In the genomic region with DNA sequence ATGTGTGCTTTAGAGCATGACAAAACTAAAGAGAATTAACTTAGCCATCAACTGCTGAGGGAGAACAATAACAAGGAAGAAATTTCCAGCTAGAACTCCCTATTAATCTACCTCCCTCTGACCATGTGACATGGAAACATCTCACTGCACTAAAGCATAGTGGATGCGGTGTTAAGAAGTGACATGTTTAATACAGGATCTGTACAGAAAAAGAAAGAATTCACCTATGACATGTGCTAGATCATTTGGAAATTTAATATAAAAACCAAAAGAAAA, we compare ENCODE assay signal across 20 cellular contexts.
"Had no signal": no experiment of that assay in that cellular context is flagged by ENCODE, and none has a peak within 500 bp of the region (broad histone marks: within the 10 kb centered on the region; RNA-seq: fewer than 3 reads in every experiment).

No MANE protein-coding gene starts in this region.

- H3K9me3 Mint-ChIP-seq: activated B cell treated with CpG ODN at 0.5 μM for 24 hours; activated CD4-positive, alpha-beta T cell treated with anti-CD3 and anti-CD28 coated beads, Interleukin-2, amount 10 ng/mL, durations not matched to agents 7 days and 5 days; stimulated activated memory B cell treated with anti-CD40 and anti-IgM and Interleukin-4, amounts not matched to agents 10 μg/mL and 1 μg/mL and 100 μg/mL, for 72 hours had no signal

- H3K9me3 ChIP-seq: adrenal gland, body of pancreas, psoas muscle, vagina had no signal

- DNase-seq: activated B cell treated with CpG ODN at 0.5 μM for 24 hours; activated CD4-positive, alpha-beta T cell treated with anti-CD3 and anti-CD28 coated beads, Interleukin-2, amount 10 ng/mL, durations not matched to agents 7 days and 5 days; activated naive CD4-positive, alpha-beta T cell treated with anti-CD3 and anti-CD28 coated beads, Interleukin-2, amount 50 U/mL, for 16 hours; adrenal gland; body of pancreas; central memory CD4-positive, alpha-beta T cell; effector CD4-positive, alpha-beta T cell; heart right ventricle; kidney; nucleus accumbens; psoas muscle; spleen; stimulated activated CD4-positive, alpha-beta T cell treated with anti-CD3 and anti-CD28 coated beads, Interleukin-1b, Interleukin-23, amount 100 ng/mL, for 48 hours; tibial artery had no signal

- FAIRE-seq: frontal cortex, kidney, TTC549 had no signal

- H3K36me3 ChIP-seq: adrenal gland, heart right ventricle, spleen, tibial artery, vagina had no signal

- H3K4me3 ChIP-seq: adrenal gland, body of pancreas, coronary artery, heart right ventricle, psoas muscle, spleen, tibial artery, vagina had no signal

- H3K27me3 ChIP-seq: adrenal gland, body of pancreas, heart right ventricle, spleen, tibial artery, vagina had no signal

- H3K4me1 ChIP-seq: adrenal gland, body of pancreas, heart right ventricle, psoas muscle, spleen, tibial artery, vagina had no signal

- H3K4me3 Mint-ChIP-seq: activated B cell treated with CpG ODN at 0.5 μM for 24 hours; activated CD4-positive, alpha-beta T cell treated with anti-CD3 and anti-CD28 coated beads, Interleukin-2, amount 10 ng/mL, durations not matched to agents 7 days and 5 days; stimulated activated memory B cell treated with anti-CD40 and anti-IgM and Interleukin-4, amounts not matched to agents 10 μg/mL and 1 μg/mL and 100 μg/mL, for 72 hours had no signal

- H3K27ac Mint-ChIP-seq: activated B cell treated with CpG ODN at 0.5 μM for 24 hours; activated CD4-positive, alpha-beta T cell treated with anti-CD3 and anti-CD28 coated beads, Interleukin-2, amount 10 ng/mL, durations not matched to agents 7 days and 5 days; stimulated activated memory B cell treated with anti-CD40 and anti-IgM and Interleukin-4, amounts not matched to agents 10 μg/mL and 1 μg/mL and 100 μg/mL, for 72 hours had no signal

- ATAC-seq: body of pancreas, heart right ventricle, psoas muscle, sciatic nerve had no signal

- H3K4me1 Mint-ChIP-seq: activated CD4-positive, alpha-beta T cell treated with anti-CD3 and anti-CD28 coated beads, Interleukin-2, amount 10 ng/mL, durations not matched to agents 7 days and 5 days had no signal

- H3K36me3 Mint-ChIP-seq: stimulated activated memory B cell treated with anti-CD40 and anti-IgM and Interleukin-4, amounts not matched to agents 10 μg/mL and 1 μg/mL and 100 μg/mL, for 72 hours had no signal

- H3K27ac ChIP-seq: adrenal gland, body of pancreas, coronary artery, heart right ventricle, psoas muscle, spleen, tibial artery, vagina had no signal
